Comparison of ENCODE assay signal across 23 cellular contexts in genomic region chr4:99382745-99383360, GRCh38. TPM values are rescaled to one million over a fixed set of nuclear protein-coding genes. Genes with fewer than 3 reads are reported as not detected.
DNase-seq lines count a peak whose midpoint lies in the region; ATAC-seq and TF ChIP-seq lines count a peak whose summit lies in the region.
"Had no signal": no experiment of that assay in that cellular context is flagged by ENCODE, and none has a peak within 500 bp of the region (broad histone marks: within the 10 kb centered on the region; RNA-seq: fewer than 3 reads in every experiment).

No MANE protein-coding gene starts in this region.

- H3K4me3 ChIP-seq in heart left ventricle (no peak overlapping the region), rectal smooth muscle tissue (ENCODE audit: low read length) (no peak overlapping the region), vagina (no peak overlapping the region)

- no peaks in the 10 kb centered on the region for H3K36me3 ChIP-seq in heart left ventricle
- H3K36me3 ChIP-seq in rectal smooth muscle tissue (ENCODE audit: control insufficient read depth, insufficient read depth, low read length), result no peaks in the 10 kb centered on the region
- H3K36me3 ChIP-seq in vagina, result no peaks in the 10 kb centered on the region

- ATAC-seq in heart left ventricle, result no peak
- ATAC-seq: foreskin keratinocyte, T-helper 17 cell had no signal

- H3K27ac ChIP-seq in heart left ventricle, result peak overlapping the region; percentile 50 to 92 (median 76)
- peak overlapping the region; percentile 76 for H3K27ac ChIP-seq in rectal smooth muscle tissue (ENCODE audit: low read depth, low read length)
- peak overlapping the region; percentile 79 for H3K27ac ChIP-seq in vagina
- H3K27ac ChIP-seq: C4-2B, foreskin keratinocyte, KMS-11 had no signal

- TF ChIP-seq CTCF in heart left ventricle (IDR thresholded peaks at IDR 0.05), result no peak
- no peak for TF ChIP-seq CTCF in vagina (IDR thresholded peaks at IDR 0.05)

- intact Hi-C loops in heart left ventricle (cut with DNase I) (no loop called here), cardiac septum (cut with DNase I) (loop anchor here (5.0 kb wide), 1 partner anchor 181 kb away; no protein-coding TSS in a partner anchor), vagina (cut with DNase I) (no loop called here)

- DNase-seq in heart left ventricle, result no peak
- no peak for DNase-seq in cardiac septum (ENCODE audit: low spot score)
- DNase-seq in iris pigment epithelial cell (ENCODE audit: low read depth), result peak; percentile 44
- DNase-seq in vagina (ENCODE audit: extremely low spot score in 2 of 2), result no peak
- no peak for DNase-seq in hippocampal formation (lab: John Stamatoyannopoulos, UW)
- no peak for DNase-seq in activated naive CD4-positive, alpha-beta T cell treated with anti-CD3 and anti-CD28 coated beads, Interleukin-2, amount 50 U/mL, for 16 hours
- no peak for DNase-seq in central memory CD4-positive, alpha-beta T cell
- DNase-seq: activated CD4-positive, CD25-positive, alpha-beta regulatory T cell treated with anti-CD3 and anti-CD28 coated beads, Interleukin-2, amount 50 U/mL, for 72 hours; activated CD8-positive, alpha-beta memory T cell treated with anti-CD3 and anti-CD28 coated beads, Interleukin-2, amount 50 U/mL, for 4 hours; activated naive CD4-positive, alpha-beta T cell treated with Interleukin-2 at 50 U/mL for 16 hours; DMS53; effector CD8-positive, alpha-beta T cell; foreskin keratinocyte; NCI-H1436 treated with DMSO at 0.1 percent for 48 hours; NCI-H226; SHP77; stimulated activated naive CD4-positive, alpha-beta T cell; T-helper 17 cell had no signal

- TF ChIP-seq POLR2A in heart left ventricle (IDR thresholded peaks at IDR 0.05), result no peak
- TF ChIP-seq POLR2A in vagina (IDR thresholded peaks at IDR 0.05), result no peak

- 34 to 80% (median 78%) methylated on average over 1 of the region's 1 CpG for WGBS in heart left ventricle, 4 donors

- H3K9ac ChIP-seq in rectal smooth muscle tissue (ENCODE audit: low read length), result no peak overlapping the region
- H3K9ac ChIP-seq: KMS-11 had no signal

- no peaks in the 10 kb centered on the region for H3K27me3 ChIP-seq in heart left ventricle
- H3K27me3 ChIP-seq in rectal smooth muscle tissue (ENCODE audit: control insufficient read depth, insufficient read depth, low read length), result no peaks in the 10 kb centered on the region
- no peaks in the 10 kb centered on the region for H3K27me3 ChIP-seq in vagina
- H3K27me3 ChIP-seq: foreskin keratinocyte had no signal

- H3K4me1 ChIP-seq in heart left ventricle (peaks cover 0 to 23% (median 0%) of the 10 kb centered on the region in 12 donors), rectal smooth muscle tissue (ENCODE audit: control insufficient read depth, insufficient read depth, low read length) (peaks cover 8% of the 10 kb centered on the region), vagina (peaks cover 12% of the 10 kb centered on the region)

- H3K9me3 ChIP-seq in heart left ventricle (peaks cover 0 to 16% (median 0%) of the 10 kb centered on the region in 12 donors), vagina (no peaks in the 10 kb centered on the region)

RNA-seq across cellular contexts. Expression of gene ADH1C, which starts 30.3 kb away (rescaled TPM):
- total RNA-seq in heart left ventricle, result 10 to 100 TPM in 1 of 9 donors, 1 to 10 TPM in 8; 1.6 to 14.3 (median 2.8) TPM
- 1 to 10 TPM in 1 of 2 donors, under 1 TPM in 1; 0.64 to 2.8 TPM for polyA plus RNA-seq in heart left ventricle
- total RNA-seq in cardiac septum, result 4.0 TPM
- 25.3 TPM for total RNA-seq in vagina
- total RNA-seq: A172, foreskin keratinocyte, T-helper 17 cell had no signal
- polyA plus RNA-seq: foreskin keratinocyte had no signal

RNA-seq across cellular contexts. Expression of gene ADH7, which starts 52.3 kb away (rescaled TPM):
- total RNA-seq in heart left ventricle, result not detected
- polyA plus RNA-seq in heart left ventricle, result not detected
- not detected for total RNA-seq in cardiac septum
- 11.8 TPM for total RNA-seq in vagina
- total RNA-seq: A172, foreskin keratinocyte, omental fat pad, T-helper 17 cell had no signal
- polyA plus RNA-seq: foreskin keratinocyte had no signal

Comparison
In these comparisons a context has a peak if more than half of its experiments do, and no peak if none do; other contexts are left out.
1. RNA of gene ADH7, which starts 52.3 kb away (total RNA-seq): 11.8 TPM in vagina (single experiment); not detected in heart left ventricle and not detected in cardiac septum (single experiment); every median in the first group is over 10 times any median in the second.
2. Peak in every context shown above with its lines, with median percentiles within 50 percentile points of each other: H3K27ac ChIP-seq.